8 cellular contexts compared by ENCODE assay signal in genomic region chr17:45782889-45783592, GRCh38. TPM values are rescaled to one million over a fixed set of nuclear protein-coding genes. Genes with fewer than 3 reads are reported as not detected.
DNase-seq lines count a peak whose midpoint lies in the region; ATAC-seq and TF ChIP-seq lines count a peak whose summit lies in the region.

No MANE protein-coding gene starts in this region.

- no peaks in the 10 kb centered on the region for H3F3A ChIP-seq in GM23338 (replicated peaks; ENCODE audit: low read depth)

- POLR2A ChIA-PET in Panc1 (lab: Charles Lee) = no interaction called here

- intact Hi-C loops in Panc1 (cut with micrococcal nuclease; ENCODE audit: unreplicated experiment) (loop anchor here (5.0 kb wide), 1 partner anchor 49 kb away; no protein-coding TSS in a partner anchor), body of pancreas (cut with DNase I) (no loop called here)

- H3K4me3 ChIP-seq in GM23338 = peak overlapping the region; percentile 89
- peak overlapping the region; percentile 39 to 43 for H3K4me3 ChIP-seq in Panc1 (ENCODE audit: low read depth in 2 of 2, low read length in 2 of 2)
- no peak overlapping the region for H3K4me3 ChIP-seq in body of pancreas

- in situ Hi-C loops in Panc1 (cut with HindIII; ENCODE audit: low pct_unique_long_range_greater_than_20kb, low sequenced_read_pairs) = no loop called here

- H3K79me2 ChIP-seq in GM23338 (replicated peaks; ENCODE audit: insufficient read depth) = no peaks in the 10 kb centered on the region

- H3K27ac Mint-ChIP-seq in GM23338 = no peak overlapping the region

- peaks cover 37% of the 10 kb centered on the region for H3K4me1 Mint-ChIP-seq in GM23338

- H3K4me3 Mint-ChIP-seq in GM23338 = peak overlapping the region; percentile 82

- CTCF ChIA-PET in Panc1 (lab: Charles Lee) = interaction anchor here (0.5 kb wide), 1 partner anchor 484 kb away, joined by 6 read pairs; no protein-coding TSS in a partner anchor

- peaks cover 59% of the 10 kb centered on the region for H3K27me3 ChIP-seq in GM23338 (ENCODE audit: insufficient read depth)
- no peaks in the 10 kb centered on the region; the same call in 1 of the 2 replicates for H3K27me3 ChIP-seq in Panc1 (ENCODE audit: control insufficient read depth, insufficient read depth, low read length)
- H3K27me3 ChIP-seq in body of pancreas = peaks cover 0 to 27% of the 10 kb centered on the region in 2 donors

- no TSS peak for BruUV-seq in Panc1 (replicated peaks; lab: Mats Ljungman, UMichigan)

- DNase-seq in GM23338 (ENCODE audit: low spot score) = peak; percentile 80
- DNase-seq in Panc1 (ENCODE audit: low read depth, low spot score) = no peak
- peak in 2 of 4 donors; percentile 15 to 37 for DNase-seq in body of pancreas
- DNase-seq in lung microvascular endothelial cell (ENCODE audit: low read depth in 2 of 2) = peak; percentile 7 to 41
- peak; percentile 11 for DNase-seq in stimulated activated CD8-positive, alpha-beta memory T cell treated with anti-CD3 and anti-CD28 coated beads, Interleukin-7, amount 100 ng/mL, for 24 hours (ENCODE audit: low read depth)
- DNase-seq in SKM-1 (lab: John Stamatoyannopoulos, UW; ENCODE audit: unreplicated experiment) = no peak
- no peak for DNase-seq in glomerular visceral epithelial cell (ENCODE audit: extremely low spot score)

- H3K36me3 ChIP-seq in GM23338 (ENCODE audit: insufficient read depth) (no peaks in the 10 kb centered on the region), Panc1 (ENCODE audit: control insufficient read depth, insufficient read depth, low read length) (no peaks in the 10 kb centered on the region), body of pancreas (replicated peaks in 1 of 2; ENCODE audit: insufficient read depth in 1 of 2, low read depth in 2 of 2) (no peaks in the 10 kb centered on the region)

- H3K9me3 ChIP-seq in Panc1 (ENCODE audit: control insufficient read depth, insufficient read depth, low read depth, low read length) = no peaks in the 10 kb centered on the region
- no peaks in the 10 kb centered on the region for H3K9me3 ChIP-seq in body of pancreas

- peaks cover 28% of the 10 kb centered on the region for H3K4me1 ChIP-seq in GM23338 (ENCODE audit: insufficient read depth)
- H3K4me1 ChIP-seq in Panc1 (ENCODE audit: control insufficient read depth, insufficient read depth, low read length) = no peaks in the 10 kb centered on the region
- H3K4me1 ChIP-seq in body of pancreas = peaks cover 24% of the 10 kb centered on the region

- no peaks in the 10 kb centered on the region for H3K36me3 Mint-ChIP-seq in GM23338 (ENCODE audit: low read depth)

- H2AFZ ChIP-seq in GM23338 = peak overlapping the region; percentile 97

- H3K4me2 ChIP-seq in GM23338 = peak overlapping the region; percentile 98

- 0 out of 2 replicates have a peak, but pooled peaks cover 8% of the 10 kb centered on the region for H4K20me1 ChIP-seq in GM23338 (replicated peaks; ENCODE audit: insufficient read depth)

- TF ChIP-seq CTCF in GM23338 (conservative IDR thresholded peaks at IDR 0.05; ENCODE audit: low read depth in 2 of 2) (peak; percentile 62 to 83), Panc1 (IDR thresholded peaks at IDR 0.05) (peak; percentile 85), body of pancreas (IDR thresholded peaks at IDR 0.05) (peak; percentile 6 to 43 (median 19))

- no peak for TF ChIP-seq POLR2A in body of pancreas (IDR thresholded peaks at IDR 0.05)

- 21 to 57% methylated on average over 11 to 32 of the region's 32 CpGs for WGBS in body of pancreas, 2 donors

- H3K27me3 Mint-ChIP-seq in GM23338 (ENCODE audit: insufficient read depth, low read depth, poor library complexity) = peaks cover 43% of the 10 kb centered on the region

- ATAC-seq in GM23338 = peak; percentile 78
- peak; percentile 81 for ATAC-seq in Panc1
- ATAC-seq in body of pancreas = no peak
- no peak for ATAC-seq in GM21390 (IDR thresholded peaks at IDR 0.05; ENCODE audit: unreplicated experiment)

- no peaks in the 10 kb centered on the region for H3K9me2 ChIP-seq in GM23338 (ENCODE audit: insufficient read depth)

- H3K9me3 Mint-ChIP-seq in GM23338 = no peaks in the 10 kb centered on the region

- H3K27ac ChIP-seq in GM23338 (ENCODE audit: low read depth) (no peak overlapping the region), Panc1 (ENCODE audit: low read length) (no peak overlapping the region), body of pancreas (no peak overlapping the region)

TF ChIP-seq in GM23338, 12 proteins besides CTCF, POLR2A, EP300 and RAD21:
- TF ChIP-seq ZNF331 (CRISPR knock-in tag; IDR thresholded peaks at IDR 0.05; ENCODE audit: low read depth) (no peak), JUNB (IDR thresholded peaks at IDR 0.05; ENCODE audit: unreplicated experiment) (no peak), EZH2 (IDR thresholded peaks at IDR 0.05; ENCODE audit: low read depth, unreplicated experiment) (peak; percentile 47), POLR2AphosphoS5 (IDR thresholded peaks at IDR 0.05; ENCODE audit: low read depth) (no peak), NANOG (IDR thresholded peaks at IDR 0.05; ENCODE audit: borderline replicate concordance) (no peak), REST (IDR thresholded peaks at IDR 0.05; ENCODE audit: unreplicated experiment) (no peak), EZH2phosphoT487 (IDR thresholded peaks at IDR 0.05; ENCODE audit: unreplicated experiment) (no peak)

RNA-seq across cellular contexts. Expression of gene CRHR1, which starts 1.1 kb away (rescaled TPM):
- total RNA-seq in GM23338 (2014; rRNA removed; shearing (Covaris generic)) = 0.70 and 0.76 TPM in 2 replicates
- polyA plus RNA-seq in GM23338 (2016; fragmentation: Nextera tagmentation; extraction: Ambion mirVana) = 0.09 and 0.19 TPM in 2 replicates
- total RNA-seq in Panc1 (2021; ENCODE audit: unreplicated experiment) (0.15 TPM), body of pancreas (not detected), lung microvascular endothelial cell (not detected in 2 replicates)
- not detected for polyA plus RNA-seq in Panc1 (2012; ENCODE audit: insufficient read length)

Comparison
In these comparisons a context has a peak if more than half of its experiments do, and no peak if none do; other contexts are left out.
1. ATAC-seq: peak in GM23338 (single experiment) and Panc1 (single experiment); none in body of pancreas (single experiment) and GM21390 (single experiment).
2. DNase-seq: peak in GM23338 (single experiment), lung microvascular endothelial cell (2 of 2) and stimulated activated CD8-positive, alpha-beta memory T cell treated with anti-CD3 and anti-CD28 coated beads, Interleukin-7, amount 100 ng/mL, for 24 hours (single experiment); none in Panc1 (single experiment), SKM-1 (single experiment) and glomerular visceral epithelial cell (single experiment).
3. H3K4me3 ChIP-seq: peak in GM23338 (single experiment) and Panc1 (2 of 2); none in body of pancreas (0 of 2).
4. CTCF ChIP-seq: peak in every context shown above with its lines; median percentile 85 in Panc1; 72 in GM23338; 19 in body of pancreas.